ENCODE assay signal across 17 cellular contexts in genomic region chr22:46866591-46866990, GRCh38.
A peak's percentile ranks its signal among the peaks of the same experiment; 100 is the strongest.
DNase-seq lines count a peak whose midpoint lies in the region; ATAC-seq and TF ChIP-seq lines count a peak whose summit lies in the region.
"Had no signal": no experiment of that assay in that cellular context is flagged by ENCODE, and none has a peak within 500 bp of the region (broad histone marks: within the 10 kb centered on the region; RNA-seq: fewer than 3 reads in every experiment).

No MANE protein-coding gene starts in this region.

- TF ChIP-seq CTCF in IMR-90 (conservative IDR thresholded peaks at IDR 0.05; ENCODE audit: low read depth, low read length) (no peak), mammary epithelial cell (conservative IDR thresholded peaks at IDR 0.05 in 1 of 2, IDR thresholded peaks at IDR 0.05 in 1 of 2; ENCODE audit: extremely low read depth in 1 of 2, insufficient read depth in 1 of 2, low read depth in 1 of 2, low read length in 2 of 2) (no peak)

- peak overlapping the region; percentile 62 for H2AK9ac ChIP-seq in IMR-90 (replicated peaks; ENCODE audit: low read depth, low read length, poor library complexity)

- peak overlapping the region; percentile 69 for H2BK5ac ChIP-seq in IMR-90 (ENCODE audit: low read depth, low read length, poor library complexity, severe bottlenecking)

- H3K27me3 ChIP-seq in IMR-90 (ENCODE audit: control insufficient read depth, insufficient read depth, low read length) (no peaks in the 10 kb centered on the region), mammary epithelial cell (ENCODE audit: insufficient read depth, low read length) (no peaks in the 10 kb centered on the region)
- H3K27me3 ChIP-seq: esophagus muscularis mucosa, neural progenitor cell, upper lobe of left lung had no signal

- TF ChIP-seq RAD21 in IMR-90 (IDR thresholded peaks at IDR 0.05; ENCODE audit: low read length), result no peak

- H4K20me1 ChIP-seq in IMR-90 (ENCODE audit: insufficient read depth, low read length) (peaks cover 27% of the 10 kb centered on the region), mammary epithelial cell (ENCODE audit: insufficient read depth, low read length) (no peaks in the 10 kb centered on the region)

- peak overlapping the region; percentile 36 for H2BK20ac ChIP-seq in IMR-90 (ENCODE audit: low read depth, low read length)

- H3K4ac ChIP-seq in IMR-90 (ENCODE audit: low read depth, low read length), result no peak overlapping the region; the same call in 1 of the 2 replicates

- H3K79me1 ChIP-seq in IMR-90 (ENCODE audit: low read depth in 1 of 2, low read length in 2 of 2), result peaks cover 19 to 64% of the 10 kb centered on the region in 2 experiments; a peak in 3 of 4 replicates

- peaks cover 52% of the 10 kb centered on the region for H3K79me2 ChIP-seq in mammary epithelial cell (ENCODE audit: insufficient read depth, low read length)

- H3K4me2 ChIP-seq in IMR-90 (ENCODE audit: low read depth, low read length) (peak overlapping the region; percentile 66; the same call in 1 of the 2 replicates), mammary epithelial cell (ENCODE audit: insufficient read depth, low read depth, low read length) (peak overlapping the region; percentile 8)
- H3K4me2 ChIP-seq: neural progenitor cell had no signal

- H3K36me3 ChIP-seq in IMR-90 (ENCODE audit: control insufficient read depth, insufficient read depth, low read length) (no peaks in the 10 kb centered on the region; the same call in 1 of the 2 replicates), mammary epithelial cell (ENCODE audit: insufficient read depth, low read length) (no peaks in the 10 kb centered on the region)
- H3K36me3 ChIP-seq: upper lobe of left lung had no signal

- dilution Hi-C loops in IMR-90 (cut with HindIII; ENCODE audit: low sequenced_read_pairs, unreplicated experiment) (no loop called here), mammary epithelial cell (cut with HindIII; ENCODE audit: low sequenced_read_pairs) (no loop called here)

- no peak overlapping the region for H3K18ac ChIP-seq in IMR-90 (ENCODE audit: low read depth, low read length)

- H3K14ac ChIP-seq in IMR-90 (replicated peaks; ENCODE audit: low read depth, low read length), result peak overlapping the region; percentile 34; the same call in 1 of the 2 replicates

- peak overlapping the region; percentile 60; the same call in 1 of the 2 replicates for H3K23ac ChIP-seq in IMR-90 (ENCODE audit: low read depth, low read length)

- no peak overlapping the region; the same call in 1 of the 2 replicates for H4K91ac ChIP-seq in IMR-90 (ENCODE audit: insufficient read depth, low read depth, low read length)

- H3K4me3 ChIP-seq in IMR-90 (ENCODE audit: insufficient read depth, low read depth, low read length) (no peak overlapping the region; the same call in 1 of the 2 replicates), mammary epithelial cell (replicated peaks in 1 of 3; ENCODE audit: insufficient read depth in 1 of 3, low read depth in 2 of 3, low read length in 3 of 3) (no peak overlapping the region)
- H3K4me3 ChIP-seq: esophagus muscularis mucosa, neural progenitor cell, upper lobe of left lung had no signal

- H3K9me3 ChIP-seq in IMR-90 (ENCODE audit: control insufficient read depth, insufficient read depth, low read length) (no peaks in the 10 kb centered on the region), mammary epithelial cell (replicated peaks; ENCODE audit: insufficient read depth, low read length) (no peaks in the 10 kb centered on the region)

- POLR2A ChIA-PET in IMR-90 (lab: Charles Lee; ENCODE audit: unreplicated experiment), result no interaction called here

- no peak overlapping the region; a peak in 1 of 4 replicates for H4K8ac ChIP-seq in IMR-90 (ENCODE audit: low read depth in 2 of 2, low read length in 2 of 2)

- WGBS in IMR-90 (ENCODE audit: extremely low coverage in 2 of 2, insufficient read length in 1 of 2), 2 experiments, result 0% methylated on average over 1 of the region's 8 CpGs; no CpG with 5 or more reads in 1 of the 2 experiments
- 81% methylated on average over 8 of the region's 8 CpGs for WGBS in mammary epithelial cell (ENCODE audit: low coverage, missing lambda C conversion rate)

- BruUV-seq in IMR-90 (replicated peaks; lab: Mats Ljungman, UMichigan), result no TSS peak
- no TSS peak for BruUV-seq in mammary epithelial cell (replicated peaks; lab: Mats Ljungman, UMichigan)

- DNase-seq in AG08395 (ENCODE audit: low spot score), result peak; percentile 97
- DNase-seq in IMR-90, result peak; percentile 92
- DNase-seq in mammary epithelial cell, result peak; percentile 71
- peak; percentile 38 for DNase-seq in iPS-NIHi7 (ENCODE audit: extremely low spot score)
- no peak for DNase-seq in NCI-H1105 (lab: John Stamatoyannopoulos, UW)
- no peak for DNase-seq in GDM1 (lab: John Stamatoyannopoulos, UW)
- no peak for DNase-seq in anterior cingulate cortex (lab: John Stamatoyannopoulos, UW)
- DNase-seq: activated CD4-positive, alpha-beta T cell treated with anti-CD3 and anti-CD28 coated beads, Interleukin-2, amount 10 ng/mL, durations not matched to agents 24 days and 14 days; AML-193; DND-41; NCI-H2107; small intestine; T-helper 1 cell; upper lobe of left lung had no signal

- H3K4me1 ChIP-seq in IMR-90 (ENCODE audit: control insufficient read depth, insufficient read depth, low read length), result peaks cover 2% of the 10 kb centered on the region; the same call in 1 of the 2 replicates
- H3K4me1 ChIP-seq in mammary epithelial cell (ENCODE audit: insufficient read depth, low read length), result peaks cover 15% of the 10 kb centered on the region
- H3K4me1 ChIP-seq: esophagus muscularis mucosa, neural progenitor cell, upper lobe of left lung had no signal

- CTCF ChIA-PET in IMR-90 (lab: Yijun Ruan, JAX) (interaction anchor here (0.9 to 1.2 kb wide), 2 partner anchors 12 to 68 kb away, joined by 3 read pairs; no protein-coding TSS in a partner anchor), mammary epithelial cell (lab: Charles Lee; ENCODE audit: low non-redundant PET) (interaction anchor here (0.7 kb wide), 1 partner anchor 1329 kb away, joined by 6 read pairs; no protein-coding TSS in a partner anchor)

- H4K5ac ChIP-seq in IMR-90 (ENCODE audit: low read depth, low read length), result no peak overlapping the region

- ATAC-seq in IMR-90 (ENCODE audit: low read depth), result peak; percentile 92
- ATAC-seq in GM19328 (IDR thresholded peaks at IDR 0.05; ENCODE audit: unreplicated experiment), result no peak

- H3K56ac ChIP-seq in IMR-90 (ENCODE audit: extremely low read depth, insufficient read depth, low read length), result no peak overlapping the region

- peaks cover 19% of the 10 kb centered on the region for H3K9me1 ChIP-seq in IMR-90 (ENCODE audit: insufficient read depth, low read length)

- H2BK15ac ChIP-seq in IMR-90 (ENCODE audit: low read depth, low read length), result no peak overlapping the region

- H3K27ac ChIP-seq in IMR-90 (ENCODE audit: insufficient read depth, low read length) (no peak overlapping the region), mammary epithelial cell (ENCODE audit: insufficient read depth, low read depth, low read length) (no peak overlapping the region)
- H3K27ac ChIP-seq: esophagus muscularis mucosa, neural progenitor cell, upper lobe of left lung had no signal

- intact Hi-C loops in IMR-90 (cut with micrococcal nuclease), result no loop called here
- intact Hi-C loops in mammary epithelial cell (cut with micrococcal nuclease), result no loop called here

- no peak overlapping the region for H3K9ac ChIP-seq in IMR-90 (ENCODE audit: low read depth, low read length)
- no peak overlapping the region for H3K9ac ChIP-seq in mammary epithelial cell (ENCODE audit: insufficient read depth, low read length)
- H3K9ac ChIP-seq: neural progenitor cell had no signal

- TF ChIP-seq POLR2A in IMR-90 (IDR thresholded peaks at IDR 0.05; ENCODE audit: low read depth, low read length), result no peak

- in situ Hi-C loops in IMR-90 (cut with MboI; ENCODE audit: low sequenced_read_pairs), result no loop called here
- in situ Hi-C loops in mammary epithelial cell (cut with MboI; ENCODE audit: low sequenced_read_pairs in 2 of 2), result no loop called here

- H2BK120ac ChIP-seq in IMR-90 (ENCODE audit: low read depth, low read length), result peak overlapping the region; percentile 25; the same call in 1 of the 2 replicates

- H2AFZ ChIP-seq in IMR-90 (replicated peaks; ENCODE audit: low read length, poor library complexity) (peak overlapping the region; percentile 67), mammary epithelial cell (ENCODE audit: low read depth, low read length) (no peak overlapping the region)
- H2AFZ ChIP-seq: neural progenitor cell had no signal

- H2AK5ac ChIP-seq in IMR-90 (ENCODE audit: low read depth, low read length), result no peak overlapping the region

TF ChIP-seq in IMR-90, 13 proteins besides CTCF, POLR2A, EP300 and RAD21 (continues in another document):
- TF ChIP-seq MAFK (IDR thresholded peaks at IDR 0.05; ENCODE audit: low read depth, low read length) (no peak), SMC3 (IDR thresholded peaks at IDR 0.05; ENCODE audit: low read depth, low read length) (no peak), ELK1 (IDR thresholded peaks at IDR 0.05; ENCODE audit: borderline replicate concordance, low read depth, low read length) (no peak), RCOR1 (IDR thresholded peaks at IDR 0.05; ENCODE audit: insufficient replicate concordance, low read length) (peak; percentile 42), BHLHE40 (IDR thresholded peaks at IDR 0.05; ENCODE audit: low read depth, low read length) (no peak; the same call in 1 of the 2 replicates), MAZ (IDR thresholded peaks at IDR 0.05; ENCODE audit: borderline replicate concordance, low read depth, low read length) (no peak), CHD1 (IDR thresholded peaks at IDR 0.05; ENCODE audit: low read depth, low read length) (no peak), MXI1 (IDR thresholded peaks at IDR 0.05; ENCODE audit: borderline replicate concordance, low read depth, low read length) (no peak), RFX5 (IDR thresholded peaks at IDR 0.05; ENCODE audit: low read depth, low read length) (no peak), FOS (IDR thresholded peaks at IDR 0.05; ENCODE audit: low read depth, low read length) (no peak; the same call in 1 of the 2 replicates), NFE2L2 (IDR thresholded peaks at IDR 0.05; ENCODE audit: low read depth, low read length) (no peak)

Comparison
In these comparisons a context has a peak if more than half of its experiments do, and no peak if none do; other contexts are left out.
1. DNase-seq: peak in AG08395 (single experiment), IMR-90 (single experiment), mammary epithelial cell (single experiment) and iPS-NIHi7 (single experiment); none in NCI-H1105 (single experiment), GDM1 (single experiment) and anterior cingulate cortex (0 of 58).